Comparison of ENCODE assay signal across 16 cellular contexts in genomic region chr4:111537861-111538260, GRCh38.
DNase-seq lines count a peak whose midpoint lies in the region; ATAC-seq, FAIRE-seq and TF ChIP-seq lines count a peak whose summit lies in the region.
"Had no signal": no experiment of that assay in that cellular context is flagged by ENCODE, and none has a peak within 500 bp of the region (broad histone marks: within the 10 kb centered on the region; RNA-seq: fewer than 3 reads in every experiment).

No MANE protein-coding gene starts in this region.

- H3K4me1 ChIP-seq in GM23338 (ENCODE audit: insufficient read depth) (peaks cover 7% of the 10 kb centered on the region), astrocyte (ENCODE audit: insufficient read depth, low read length) (peaks cover 5% of the 10 kb centered on the region), mesendoderm (ENCODE audit: control insufficient read depth, low read depth, low read length) (no peaks in the 10 kb centered on the region), colonic mucosa (no peaks in the 10 kb centered on the region)
- H3K4me1 ChIP-seq: vagina had no signal

- H3K9me2 ChIP-seq in GM23338 (ENCODE audit: insufficient read depth) = no peaks in the 10 kb centered on the region

- H2BK120ac ChIP-seq in mesendoderm (ENCODE audit: low read depth, low read length) = no peak overlapping the region

- no peak overlapping the region for H4K5ac ChIP-seq in mesendoderm (ENCODE audit: low read length)

- peaks cover 6% of the 10 kb centered on the region; the same call in 2 of the 3 replicates for H3K4me1 Mint-ChIP-seq in GM23338
- H3K4me1 Mint-ChIP-seq in astrocyte (ENCODE audit: low read depth, unreplicated experiment) = peaks cover 12% of the 10 kb centered on the region

- H3K36me3 ChIP-seq in GM23338 (ENCODE audit: insufficient read depth) (no peaks in the 10 kb centered on the region), astrocyte (ENCODE audit: insufficient read depth, low read length) (no peaks in the 10 kb centered on the region), mesendoderm (ENCODE audit: control insufficient read depth, insufficient read depth, low read length) (no peaks in the 10 kb centered on the region), colonic mucosa (no peaks in the 10 kb centered on the region)
- H3K36me3 ChIP-seq: vagina had no signal

- no peak overlapping the region for H3K4ac ChIP-seq in mesendoderm (ENCODE audit: low read depth, low read length)

- CTCF ChIA-PET in AG04450 (lab: Charles Lee) = no interaction called here

- H3K4me3 ChIP-seq in AG04450 (ENCODE audit: low read depth, low read length) (no peak overlapping the region), GM23338 (no peak overlapping the region), astrocyte (ENCODE audit: insufficient read depth, low read depth, low read length) (no peak overlapping the region), mesendoderm (ENCODE audit: low read length) (no peak overlapping the region), colonic mucosa (no peak overlapping the region)
- H3K4me3 ChIP-seq: vagina had no signal

- H2AFZ ChIP-seq in GM23338 = peak overlapping the region; percentile 89
- peak overlapping the region; percentile 53 for H2AFZ ChIP-seq in astrocyte (ENCODE audit: low read depth, low read length)

- H3K36me3 Mint-ChIP-seq in GM23338 (ENCODE audit: low read depth) = no peaks in the 10 kb centered on the region
- H3K36me3 Mint-ChIP-seq in astrocyte (ENCODE audit: low read depth, unreplicated experiment) = no peaks in the 10 kb centered on the region
- H3K36me3 Mint-ChIP-seq: natural killer cell treated with Interleukin-12 subunit alpha and Interleukin-12 subunit beta and Interleukin-15 and Interleukin-18, amount 100 ng/mL, for 72 hours had no signal

- H3K27me3 Mint-ChIP-seq in GM23338 (ENCODE audit: insufficient read depth, low read depth, poor library complexity) (peaks cover 2% of the 10 kb centered on the region), astrocyte (ENCODE audit: low read depth, unreplicated experiment) (no peaks in the 10 kb centered on the region)
- H3K27me3 Mint-ChIP-seq: natural killer cell treated with Interleukin-12 subunit alpha and Interleukin-12 subunit beta and Interleukin-15 and Interleukin-18, amount 100 ng/mL, for 72 hours had no signal

- no peaks in the 10 kb centered on the region for H3K9me3 ChIP-seq in AG04450 (ENCODE audit: control insufficient read depth, insufficient read depth, low read length)
- H3K9me3 ChIP-seq in astrocyte (ENCODE audit: insufficient read depth, low read depth, low read length) = no peaks in the 10 kb centered on the region
- no peaks in the 10 kb centered on the region for H3K9me3 ChIP-seq in colonic mucosa
- H3K9me3 ChIP-seq: Caco-2, vagina had no signal

- H3K9me3 Mint-ChIP-seq in GM23338 = no peaks in the 10 kb centered on the region
- H3K9me3 Mint-ChIP-seq in astrocyte (ENCODE audit: unreplicated experiment) = no peaks in the 10 kb centered on the region

- H3K4me3 Mint-ChIP-seq in GM23338 (no peak overlapping the region), astrocyte (ENCODE audit: unreplicated experiment) (no peak overlapping the region)
- H3K4me3 Mint-ChIP-seq: natural killer cell treated with Interleukin-12 subunit alpha and Interleukin-12 subunit beta and Interleukin-15 and Interleukin-18, amount 100 ng/mL, for 72 hours had no signal

- POLR2A ChIA-PET in AG04450 (lab: Yijun Ruan, JAX) = interaction anchor here (0.9 kb wide), 1 partner anchor 43 kb away, joined by 12 read pairs; no protein-coding TSS in a partner anchor

- no peaks in the 10 kb centered on the region for H3K27me3 ChIP-seq in AG04450 (ENCODE audit: control insufficient read depth, insufficient read depth, low read length)
- H3K27me3 ChIP-seq in GM23338 (ENCODE audit: insufficient read depth) = no peaks in the 10 kb centered on the region
- no peaks in the 10 kb centered on the region for H3K27me3 ChIP-seq in astrocyte (ENCODE audit: insufficient read depth, low read length)
- H3K27me3 ChIP-seq in mesendoderm (ENCODE audit: insufficient read depth, low read length, poor library complexity) = no peaks in the 10 kb centered on the region
- H3K27me3 ChIP-seq in colonic mucosa = no peaks in the 10 kb centered on the region
- H3K27me3 ChIP-seq: vagina had no signal

- H3K27ac Mint-ChIP-seq in GM23338 (no peak overlapping the region), astrocyte (ENCODE audit: unreplicated experiment) (no peak overlapping the region)
- H3K27ac Mint-ChIP-seq: natural killer cell treated with Interleukin-12 subunit alpha and Interleukin-12 subunit beta and Interleukin-15 and Interleukin-18, amount 100 ng/mL, for 72 hours had no signal

- H4K8ac ChIP-seq in mesendoderm (ENCODE audit: low read depth, low read length) = no peak overlapping the region

- H3K27ac ChIP-seq in AG04450 (ENCODE audit: low read depth, low read length) (no peak overlapping the region), GM23338 (ENCODE audit: low read depth) (no peak overlapping the region), astrocyte (ENCODE audit: low read depth, low read length) (no peak overlapping the region), mesendoderm (ENCODE audit: low read depth, low read length) (no peak overlapping the region), colonic mucosa (no peak overlapping the region)
- H3K27ac ChIP-seq: vagina had no signal

- H3K18ac ChIP-seq in mesendoderm (ENCODE audit: low read length) = peak overlapping the region; percentile 70

- no peaks in the 10 kb centered on the region for H3F3A ChIP-seq in GM23338 (replicated peaks; ENCODE audit: low read depth)

- no peak overlapping the region for H2BK15ac ChIP-seq in mesendoderm (replicated peaks; ENCODE audit: low read depth)

- no peak overlapping the region for H3K56ac ChIP-seq in mesendoderm (ENCODE audit: low read length)

- TF ChIP-seq CTCF in AG04450 (IDR thresholded peaks at IDR 0.05; ENCODE audit: low read depth, low read length) = no peak
- TF ChIP-seq CTCF in GM23338 (conservative IDR thresholded peaks at IDR 0.05; ENCODE audit: low read depth in 2 of 2) = no peak
- no peak for TF ChIP-seq CTCF in astrocyte (IDR thresholded peaks at IDR 0.05; ENCODE audit: insufficient read depth, low read depth, low read length)
- TF ChIP-seq CTCF in colonic mucosa (IDR thresholded peaks at IDR 0.05) = no peak

- peak; percentile 8 for DNase-seq in AG04450 (ENCODE audit: low read depth, low spot score)
- no peak for DNase-seq in GM23338 (ENCODE audit: low spot score)
- peak; percentile 74 for DNase-seq in astrocyte (ENCODE audit: low read depth)
- DNase-seq in mesendoderm = peak; percentile 10
- no peak for DNase-seq in amniotic stem cell (lab: John Stamatoyannopoulos, UW)
- no peak for DNase-seq in medulla oblongata (ENCODE audit: extremely low spot score)
- DNase-seq in NCI-H1436 treated with DMSO at 0.1 percent for 48 hours (lab: John Stamatoyannopoulos, UW) = no peak
- no peak for DNase-seq in colonic mucosa
- DNase-seq: Caco-2, GDM1, H7, NCI-H2029, NCI-H82 had no signal

- no peak overlapping the region for H2BK5ac ChIP-seq in mesendoderm (ENCODE audit: low read length)

- H3K9ac ChIP-seq in astrocyte (ENCODE audit: low read length) (no peak overlapping the region), mesendoderm (ENCODE audit: low read length) (no peak overlapping the region), colonic mucosa (ENCODE audit: low read depth in 2 of 2, low read length in 2 of 2) (no peak overlapping the region)

- no peak overlapping the region for H2AK5ac ChIP-seq in mesendoderm (ENCODE audit: low read length)

- no peaks in the 10 kb centered on the region for H3K79me2 ChIP-seq in GM23338 (replicated peaks; ENCODE audit: insufficient read depth)
- H3K79me2 ChIP-seq in astrocyte (ENCODE audit: insufficient read depth, low read length) = no peaks in the 10 kb centered on the region
- no peaks in the 10 kb centered on the region for H3K79me2 ChIP-seq in mesendoderm (ENCODE audit: control insufficient read depth, insufficient read depth, low read length)

- H3K4me2 ChIP-seq in GM23338 (no peak overlapping the region), astrocyte (ENCODE audit: low read length) (no peak overlapping the region), mesendoderm (ENCODE audit: low read length) (no peak overlapping the region)

- no peak for ATAC-seq in GM23338
- ATAC-seq: natural killer cell treated with Interleukin-12 subunit alpha and Interleukin-12 subunit beta and Interleukin-15 and Interleukin-18, amount 100 ng/mL, for 72 hours had no signal

- no CpG with 5 or more reads among the region's 2 CpGs for WGBS in mesendoderm (ENCODE audit: extremely low coverage, insufficient coverage, low lambda C conversion rate)

- no peak for FAIRE-seq in astrocyte (lab: Jason Lieb, UNC)
- FAIRE-seq: RCC 7860 had no signal

- H4K20me1 ChIP-seq in GM23338 (replicated peaks; ENCODE audit: insufficient read depth) (no peaks in the 10 kb centered on the region), astrocyte (ENCODE audit: insufficient read depth, low read length) (no peaks in the 10 kb centered on the region)

- H3K23ac ChIP-seq in mesendoderm (ENCODE audit: low read length) = no peak overlapping the region

- H3K79me1 ChIP-seq in mesendoderm (ENCODE audit: low read length) = no peaks in the 10 kb centered on the region

- intact Hi-C loops in colonic mucosa (cut with DNase I) = no loop called here

TF ChIP-seq in GM23338, 12 proteins besides CTCF, POLR2A, EP300 and RAD21 (continues in another document):
- no peak for TF ChIP-seq POLR2AphosphoS5 (IDR thresholded peaks at IDR 0.05; ENCODE audit: low read depth)
- TF ChIP-seq, protein P1, sequence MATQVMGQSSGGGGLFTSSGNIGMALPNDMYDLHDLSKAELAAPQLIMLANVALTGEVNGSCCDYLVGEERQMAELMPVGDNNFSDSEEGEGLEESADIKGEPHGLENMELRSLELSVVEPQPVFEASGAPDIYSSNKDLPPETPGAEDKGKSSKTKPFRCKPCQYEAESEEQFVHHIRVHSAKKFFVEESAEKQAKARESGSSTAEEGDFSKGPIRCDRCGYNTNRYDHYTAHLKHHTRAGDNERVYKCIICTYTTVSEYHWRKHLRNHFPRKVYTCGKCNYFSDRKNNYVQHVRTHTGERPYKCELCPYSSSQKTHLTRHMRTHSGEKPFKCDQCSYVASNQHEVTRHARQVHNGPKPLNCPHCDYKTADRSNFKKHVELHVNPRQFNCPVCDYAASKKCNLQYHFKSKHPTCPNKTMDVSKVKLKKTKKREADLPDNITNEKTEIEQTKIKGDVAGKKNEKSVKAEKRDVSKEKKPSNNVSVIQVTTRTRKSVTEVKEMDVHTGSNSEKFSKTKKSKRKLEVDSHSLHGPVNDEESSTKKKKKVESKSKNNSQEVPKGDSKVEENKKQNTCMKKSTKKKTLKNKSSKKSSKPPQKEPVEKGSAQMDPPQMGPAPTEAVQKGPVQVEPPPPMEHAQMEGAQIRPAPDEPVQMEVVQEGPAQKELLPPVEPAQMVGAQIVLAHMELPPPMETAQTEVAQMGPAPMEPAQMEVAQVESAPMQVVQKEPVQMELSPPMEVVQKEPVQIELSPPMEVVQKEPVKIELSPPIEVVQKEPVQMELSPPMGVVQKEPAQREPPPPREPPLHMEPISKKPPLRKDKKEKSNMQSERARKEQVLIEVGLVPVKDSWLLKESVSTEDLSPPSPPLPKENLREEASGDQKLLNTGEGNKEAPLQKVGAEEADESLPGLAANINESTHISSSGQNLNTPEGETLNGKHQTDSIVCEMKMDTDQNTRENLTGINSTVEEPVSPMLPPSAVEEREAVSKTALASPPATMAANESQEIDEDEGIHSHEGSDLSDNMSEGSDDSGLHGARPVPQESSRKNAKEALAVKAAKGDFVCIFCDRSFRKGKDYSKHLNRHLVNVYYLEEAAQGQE (IDR thresholded peaks at IDR 0.05; ENCODE audit: unreplicated experiment) = no peak

Comparison
In these comparisons a context has a peak if more than half of its experiments do, and no peak if none do; other contexts are left out.
1. DNase-seq: peak in AG04450 (single experiment), astrocyte (single experiment) and mesendoderm (single experiment); none in GM23338 (single experiment), amniotic stem cell (single experiment), medulla oblongata (single experiment), NCI-H1436 treated with DMSO at 0.1 percent for 48 hours (single experiment) and colonic mucosa (single experiment).